Comparison of ENCODE assay signal across 8 cellular contexts in the genomic region with DNA sequence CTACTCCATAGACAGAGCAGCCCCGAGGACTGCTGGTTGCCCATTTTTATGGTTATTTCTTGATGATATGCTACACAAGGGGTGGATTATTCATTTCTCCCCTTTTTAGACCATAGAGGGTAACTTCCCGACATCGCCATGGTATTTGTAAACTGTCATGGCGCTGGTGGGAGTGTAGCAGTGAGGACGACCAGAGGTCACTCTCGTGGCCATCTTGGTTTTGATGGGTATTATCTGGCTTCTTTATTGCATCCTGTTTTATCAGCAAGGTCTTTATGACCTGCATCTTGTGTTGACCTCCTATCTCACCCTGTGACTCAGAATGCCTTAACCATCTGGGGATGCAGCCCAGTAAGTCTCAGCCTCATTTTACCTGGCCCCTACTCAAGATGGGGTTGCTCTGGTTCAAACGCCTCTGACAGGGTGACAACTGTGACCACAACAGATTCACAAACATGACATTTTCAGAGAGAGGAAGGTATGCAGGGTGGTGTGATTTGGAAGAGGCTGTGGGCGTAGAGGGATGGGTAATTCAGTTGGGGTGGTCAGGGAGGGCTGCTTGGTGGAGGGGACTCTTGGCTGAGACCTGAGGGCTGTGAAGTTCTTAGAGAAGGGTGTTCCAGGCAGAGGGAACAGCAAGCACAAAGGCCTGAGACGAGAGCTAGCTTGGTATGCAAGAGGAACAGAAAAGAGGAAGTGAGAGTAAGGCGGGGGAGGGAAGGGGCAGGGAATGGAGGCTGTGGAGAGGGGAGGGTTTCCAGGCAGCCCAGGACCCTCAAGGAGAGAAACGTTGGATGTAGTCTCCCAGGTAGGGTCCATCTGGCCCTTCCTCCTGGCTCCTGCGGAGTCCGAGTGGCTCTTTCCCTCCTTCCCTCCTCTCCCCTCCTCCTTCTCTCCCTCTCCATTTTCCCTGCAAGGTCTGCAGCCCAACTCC. TPM values are rescaled to one million over a fixed set of nuclear protein-coding genes. Genes with fewer than 3 reads are reported as not detected.
A peak's percentile ranks its signal among the peaks of the same experiment; 100 is the strongest.
DNase-seq lines count a peak whose midpoint lies in the region; ATAC-seq and TF ChIP-seq lines count a peak whose summit lies in the region.

No MANE protein-coding gene starts in this region.

- H3K4me2 ChIP-seq in GM23248 (ENCODE audit: unreplicated experiment) = no peak overlapping the region

- peak; percentile 62 for ATAC-seq in GM21529 (IDR thresholded peaks at IDR 0.05; ENCODE audit: unreplicated experiment)
- ATAC-seq in left cardiac atrium = peak; percentile 38 to 61
- no peak for ATAC-seq in foreskin keratinocyte

- H3K4me3 ChIP-seq in GM12865 (ENCODE audit: low read depth, low read length) (no peak overlapping the region), GM23248 (no peak overlapping the region)

- H3F3A ChIP-seq in GM23248 (ENCODE audit: insufficient read depth) = no peaks in the 10 kb centered on the region

- H3K27me3 ChIP-seq in GM23248 (replicated peaks; ENCODE audit: insufficient read depth) = peaks cover 13% of the 10 kb centered on the region
- H3K27me3 ChIP-seq in foreskin keratinocyte = peaks cover 5% of the 10 kb centered on the region

- no peak overlapping the region for H2AFZ ChIP-seq in GM23248

- H3K4me1 ChIP-seq in GM23248 (ENCODE audit: insufficient read depth) (no peaks in the 10 kb centered on the region), foreskin keratinocyte (no peaks in the 10 kb centered on the region)

- DNase-seq in GM12865 (ENCODE audit: low read depth) (peak; percentile 90), NAMALWA (ENCODE audit: low spot score) (peak; percentile 82), left cardiac atrium (no peak), NCI-H524 (lab: John Stamatoyannopoulos, UW) (no peak), GM03348 (ENCODE audit: low spot score) (no peak), GM23248 (no peak), foreskin keratinocyte (no peak)

- no peaks in the 10 kb centered on the region for H3K9me2 ChIP-seq in GM23248 (ENCODE audit: insufficient read depth)

- H3K36me3 ChIP-seq in GM23248 (ENCODE audit: low read depth) = no peaks in the 10 kb centered on the region

- intact Hi-C loops in left cardiac atrium (cut with DNase I) = no loop called here

- no peak overlapping the region for H3K27ac ChIP-seq in GM23248
- H3K27ac ChIP-seq in foreskin keratinocyte = no peak overlapping the region

- no peaks in the 10 kb centered on the region for H4K20me1 ChIP-seq in GM23248 (ENCODE audit: insufficient read depth)

- H3K9me3 ChIP-seq in GM23248 (ENCODE audit: low read depth) = no peaks in the 10 kb centered on the region

- TF ChIP-seq CTCF in GM12865 (IDR thresholded peaks at IDR 0.05; ENCODE audit: insufficient read depth, low read depth, low read length, missing control alignments) (no peak), foreskin keratinocyte (conservative IDR thresholded peaks at IDR 0.05) (no peak)

- in situ Hi-C loops in GM23248 (cut with MboI) = no loop called here

- H3K79me2 ChIP-seq in GM23248 (ENCODE audit: insufficient read depth) = no peaks in the 10 kb centered on the region

- WGBS in GM23248 (ENCODE audit: low coverage in 1 of 2, low lambda C conversion rate in 2 of 2, missing lambda C conversion rate in 2 of 2), 2 experiments = 44 to 45% methylated on average over 11 to 13 of the region's 13 CpGs

- no peak overlapping the region for H3K9ac ChIP-seq in GM23248

RNA-seq across cellular contexts. Expression of gene FAM187B, which starts 23.5 kb away (rescaled TPM):
- total RNA-seq in left cardiac atrium = not detected
- not detected in 2 replicates for total RNA-seq in GM23248 (2014; rRNA removed; shearing (Covaris generic))
- not detected in 2 replicates for polyA plus RNA-seq in GM23248 (2016; fragmentation: Nextera tagmentation; extraction: Ambion mirVana)
- total RNA-seq in foreskin keratinocyte = not detected in 2 replicates
- not detected in 2 replicates for polyA plus RNA-seq in foreskin keratinocyte

RNA-seq across cellular contexts. Expression of gene LSR, which starts 43.7 kb away (rescaled TPM):
- total RNA-seq in left cardiac atrium = 1 to 10 TPM; 7.5 to 7.6 TPM
- total RNA-seq in GM23248 (2014; rRNA removed; shearing (Covaris generic)) = not detected in 2 replicates
- polyA plus RNA-seq in GM23248 (2016; fragmentation: Nextera tagmentation; extraction: Ambion mirVana) = 2.7 and 3.1 TPM in 2 replicates
- total RNA-seq in foreskin keratinocyte = 91.3 and 98.0 TPM in 2 replicates
- polyA plus RNA-seq in foreskin keratinocyte = 113 and 125 TPM in 2 replicates

RNA-seq across cellular contexts. Expression of gene FXYD5, which starts 50.5 kb away (rescaled TPM):
- 10 to 100 TPM; 35.5 to 46.7 TPM for total RNA-seq in left cardiac atrium
- total RNA-seq in GM23248 (2014; rRNA removed; shearing (Covaris generic)) = 209 and 233 TPM in 2 replicates
- polyA plus RNA-seq in GM23248 (2016; fragmentation: Nextera tagmentation; extraction: Ambion mirVana) = 496 and 515 TPM in 2 replicates
- 268 and 277 TPM in 2 replicates for total RNA-seq in foreskin keratinocyte
- polyA plus RNA-seq in foreskin keratinocyte = 416 and 427 TPM in 2 replicates

Comparison
In these comparisons a context has a peak if more than half of its experiments do, and no peak if none do; other contexts are left out.
1. DNase-seq: peak in GM12865 (single experiment) and NAMALWA (single experiment); none in left cardiac atrium (single experiment), NCI-H524 (0 of 2), GM03348 (single experiment), GM23248 (single experiment) and foreskin keratinocyte (0 of 2).
2. RNA of gene LSR, which starts 43.7 kb away (total RNA-seq): 91.3 to 98.0 TPM in foreskin keratinocyte; 7.5 to 7.6 TPM in left cardiac atrium and not detected in GM23248; every median in the first group is over 10 times any median in the second.